1 cellular context compared by ENCODE assay signal in genomic region chr19:12364391-12365093, GRCh38.
TF ChIP-seq lines count a peak whose summit lies in the region.

No MANE protein-coding gene starts in this region.

TF ChIP-seq in GM12878, 131 proteins besides CTCF, POLR2A, EP300 and RAD21:
- TF ChIP-seq RB1 (IDR thresholded peaks at IDR 0.05; ENCODE audit: borderline replicate concordance) (no peak), ZNF622 (IDR thresholded peaks at IDR 0.05) (no peak), NKRF (conservative IDR thresholded peaks at IDR 0.05) (no peak), YBX1 (IDR thresholded peaks at IDR 0.05) (no peak), NFXL1 (IDR thresholded peaks at IDR 0.05; ENCODE audit: borderline replicate concordance) (no peak)
TF ChIP-seq in GM12878: peak in this region for 0.
